In genomic region chr11:43130616-43131015, GRCh38 we compare ENCODE assay signal across 12 cellular contexts.
DNase-seq lines count a peak whose midpoint lies in the region; ATAC-seq and TF ChIP-seq lines count a peak whose summit lies in the region.
"Had no signal": no experiment of that assay in that cellular context is flagged by ENCODE, and none has a peak within 500 bp of the region (broad histone marks: within the 10 kb centered on the region; RNA-seq: fewer than 3 reads in every experiment).

No MANE protein-coding gene starts in this region.

- no peak for ATAC-seq in HG03108 (IDR thresholded peaks at IDR 0.05; ENCODE audit: unreplicated experiment)
- no peak for ATAC-seq in GM21576 (IDR thresholded peaks at IDR 0.05; ENCODE audit: unreplicated experiment)
- ATAC-seq: activated CD4-positive, alpha-beta T cell treated with anti-CD3 and anti-CD28 coated beads for 36 hours; activated T-helper 17 cell treated with anti-CD3 and anti-CD28 coated beads, Interleukin-2, amount 50 U/mL, for 72 hours; stimulated activated naive B cell treated with anti-CD40 and anti-IgM and Interleukin-4, amounts not matched to agents 10 μg/mL and 1 μg/mL and 100 μg/mL, for 72 hours had no signal

- TF ChIP-seq CTCF in GM12872 (IDR thresholded peaks at IDR 0.05; ENCODE audit: insufficient read depth, low read depth, low read length) = 0 out of 3 replicates have a peak, but pooled peaks have one; percentile 18

- DNase-seq in Ammon's horn (ENCODE audit: low spot score) = peak; percentile 73
- DNase-seq in SK-N-DZ (ENCODE audit: low spot score) = peak; percentile 47
- DNase-seq in left kidney (ENCODE audit: low read depth, low spot score) = peak; percentile 83
- DNase-seq in hepatic stellate cell (ENCODE audit: low spot score) = no peak
- no peak for DNase-seq in NCI-H146 treated with DMSO at 0.1 percent for 48 hours (lab: John Stamatoyannopoulos, UW; ENCODE audit: unreplicated experiment)
- DNase-seq: activated CD4-positive, alpha-beta T cell treated with anti-CD3 and anti-CD28 coated beads for 36 hours; central memory CD4-positive, alpha-beta T cell; stimulated activated naive B cell treated with anti-CD40 and anti-IgM and Interleukin-4, amounts not matched to agents 10 μg/mL and 1 μg/mL and 100 μg/mL, for 72 hours had no signal

Comparison
In these comparisons a context has a peak if more than half of its experiments do, and no peak if none do; other contexts are left out.
1. DNase-seq: peak in Ammon's horn (single experiment), SK-N-DZ (single experiment) and left kidney (single experiment); none in hepatic stellate cell (single experiment) and NCI-H146 treated with DMSO at 0.1 percent for 48 hours (single experiment).